16 cellular contexts compared by ENCODE assay signal in the genomic region with DNA sequence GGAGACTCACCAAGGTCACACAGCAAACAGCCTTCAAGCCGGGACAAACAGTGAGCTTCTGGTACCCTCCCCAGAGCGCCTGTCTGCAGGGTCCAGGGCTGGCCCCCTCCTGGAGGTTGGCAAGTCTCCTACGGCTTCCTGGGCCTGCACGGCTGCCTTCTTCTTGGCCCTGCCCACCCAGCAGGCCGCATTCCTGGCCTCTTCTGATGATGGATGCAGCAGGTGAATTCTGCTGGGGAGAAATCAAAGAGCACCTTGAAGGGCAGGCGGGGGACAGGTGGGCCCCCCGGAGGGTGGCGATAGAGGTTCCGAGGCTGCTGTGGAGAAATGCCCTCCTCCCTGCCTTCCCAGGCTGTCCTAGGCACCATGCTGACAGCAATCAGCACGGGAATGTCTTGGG. TPM values are rescaled to one million over a fixed set of nuclear protein-coding genes. Genes with fewer than 3 reads are reported as not detected.
DNase-seq lines count a peak whose midpoint lies in the region; ATAC-seq and TF ChIP-seq lines count a peak whose summit lies in the region.
"Had no signal": no experiment of that assay in that cellular context is flagged by ENCODE, and none has a peak within 500 bp of the region (broad histone marks: within the 10 kb centered on the region; RNA-seq: fewer than 3 reads in every experiment).

No MANE protein-coding gene starts in this region.

- H3K18ac ChIP-seq in H9 (ENCODE audit: insufficient read length, low read depth, low read length) = no peak overlapping the region

- H4K5ac ChIP-seq in H9 (ENCODE audit: insufficient read length, low read depth, low read length) = no peak overlapping the region

- H3K27ac Mint-ChIP-seq in H9 (no peak overlapping the region), endodermal cell (no peak overlapping the region), neural progenitor cell (no peak overlapping the region), immature natural killer cell (no peak overlapping the region)
- H3K27ac Mint-ChIP-seq in naive thymus-derived CD8-positive, alpha-beta T cell = no peak overlapping the region
- H3K27ac Mint-ChIP-seq: B cell; CD8-positive, alpha-beta T cell had no signal

- no peak overlapping the region for H4K91ac ChIP-seq in H9 (ENCODE audit: insufficient read length, low read depth, low read length)

- no peak overlapping the region for H3T11ph ChIP-seq in H9 (ENCODE audit: low read length)

- no peak for TF ChIP-seq POLR2A in vagina (IDR thresholded peaks at IDR 0.05)

- H3K27me3 ChIP-seq in H9 (ENCODE audit: insufficient read depth, low read length) (no peaks in the 10 kb centered on the region), endodermal cell (ENCODE audit: control insufficient read depth, insufficient read depth, low read length, poor library complexity, severe bottlenecking) (no peaks in the 10 kb centered on the region), neural progenitor cell (no peaks in the 10 kb centered on the region), vagina (no peaks in the 10 kb centered on the region)
- H3K27me3 ChIP-seq: BLaER1 treated with 17β-estradiol and CSF1 and Interleukin-3, amounts not matched to agents 10 nM and 100 nM had no signal

- H4K20me1 ChIP-seq in H9 (ENCODE audit: control insufficient read depth, insufficient read depth, insufficient read length) (no peaks in the 10 kb centered on the region), neural progenitor cell (ENCODE audit: low read depth) (no peaks in the 10 kb centered on the region)
- H4K20me1 ChIP-seq: BLaER1 treated with 17β-estradiol and CSF1 and Interleukin-3, amounts not matched to agents 10 nM and 100 nM had no signal

- H3K36me3 Mint-ChIP-seq in H9 (ENCODE audit: insufficient read depth in 1 of 3, low read depth in 3 of 3) = peaks cover 0 to 1% (median 0%) of the 10 kb centered on the region in 3 experiments; a peak in 3 of 7 replicates
- no peaks in the 10 kb centered on the region for H3K36me3 Mint-ChIP-seq in endodermal cell (ENCODE audit: low read depth)
- no peaks in the 10 kb centered on the region for H3K36me3 Mint-ChIP-seq in neural progenitor cell
- H3K36me3 Mint-ChIP-seq in immature natural killer cell = no peaks in the 10 kb centered on the region
- no peaks in the 10 kb centered on the region for H3K36me3 Mint-ChIP-seq in naive thymus-derived CD8-positive, alpha-beta T cell
- H3K36me3 Mint-ChIP-seq: CD8-positive, alpha-beta T cell had no signal

- H3K27ac ChIP-seq in H9 (ENCODE audit: insufficient read length, low read depth, low read length) (no peak overlapping the region), endodermal cell (ENCODE audit: low read depth, low read length) (no peak overlapping the region), neural progenitor cell (no peak overlapping the region), vagina (no peak overlapping the region)
- H3K27ac ChIP-seq: BLaER1 treated with 17β-estradiol and CSF1 and Interleukin-3, amounts not matched to agents 10 nM and 100 nM had no signal

- H3K4me3 ChIP-seq in endodermal cell (ENCODE audit: low read length) = no peak overlapping the region
- H3K4me3 ChIP-seq in neural progenitor cell = no peak overlapping the region
- no peak overlapping the region for H3K4me3 ChIP-seq in vagina
- H3K4me3 ChIP-seq: BLaER1 treated with 17β-estradiol and CSF1 and Interleukin-3, amounts not matched to agents 10 nM and 100 nM; HAP-1 had no signal

- H3K36me3 ChIP-seq in endodermal cell (ENCODE audit: control insufficient read depth, insufficient read depth, low read length) (no peaks in the 10 kb centered on the region), neural progenitor cell (no peaks in the 10 kb centered on the region), vagina (no peaks in the 10 kb centered on the region)
- H3K36me3 ChIP-seq: BLaER1 treated with 17β-estradiol and CSF1 and Interleukin-3, amounts not matched to agents 10 nM and 100 nM; HAP-1 had no signal

- H3K9ac ChIP-seq in H9 (ENCODE audit: extremely low read depth, insufficient read length, low read length) (no peak overlapping the region), endodermal cell (ENCODE audit: extremely low read depth, low read length, poor library complexity, severe bottlenecking) (no peak overlapping the region), neural progenitor cell (no peak overlapping the region)
- H3K9ac ChIP-seq: BLaER1 treated with 17β-estradiol and CSF1 and Interleukin-3, amounts not matched to agents 10 nM and 100 nM had no signal

- no peak overlapping the region for H2AK5ac ChIP-seq in H9 (ENCODE audit: insufficient read length, low read length)

- H2BK120ac ChIP-seq in H9 (ENCODE audit: low read depth, low read length, poor library complexity, severe bottlenecking) = no peak overlapping the region

- H2BK20ac ChIP-seq in H9 (ENCODE audit: low read depth, low read length, poor library complexity, severe bottlenecking) = no peak overlapping the region

- H4K8ac ChIP-seq in H9 (replicated peaks; ENCODE audit: insufficient read length, low read depth, low read length) = no peak overlapping the region

- H3K23ac ChIP-seq in H9 (ENCODE audit: insufficient read length, low read depth, low read length) = no peak overlapping the region

- no peaks in the 10 kb centered on the region for H3K9me3 ChIP-seq in H9 (ENCODE audit: control insufficient read depth, low read depth, low read length)
- no peaks in the 10 kb centered on the region for H3K9me3 ChIP-seq in endodermal cell (ENCODE audit: control insufficient read depth, low read length)
- no peaks in the 10 kb centered on the region for H3K9me3 ChIP-seq in neural progenitor cell (ENCODE audit: low read depth)
- no peaks in the 10 kb centered on the region for H3K9me3 ChIP-seq in vagina
- H3K9me3 ChIP-seq: BLaER1 treated with 17β-estradiol and CSF1 and Interleukin-3, amounts not matched to agents 10 nM and 100 nM; HAP-1 had no signal

- H3K27me3 Mint-ChIP-seq in H9 (ENCODE audit: low read depth) = peaks cover 2% of the 10 kb centered on the region
- peaks cover 8% of the 10 kb centered on the region for H3K27me3 Mint-ChIP-seq in endodermal cell (ENCODE audit: insufficient read depth)
- peaks cover 11% of the 10 kb centered on the region for H3K27me3 Mint-ChIP-seq in neural progenitor cell (ENCODE audit: insufficient read depth, low read depth)
- H3K27me3 Mint-ChIP-seq in immature natural killer cell (ENCODE audit: low read depth in 3 of 3) = no peaks in the 10 kb centered on the region
- peaks cover 0 to 5% (median 4%) of the 10 kb centered on the region in 5 donors for H3K27me3 Mint-ChIP-seq in naive thymus-derived CD8-positive, alpha-beta T cell

- H3K9me3 Mint-ChIP-seq in H9 (peaks cover 0 to under 1% of the 10 kb centered on the region in 2 experiments; a peak in 2 of 5 replicates), endodermal cell (no peaks in the 10 kb centered on the region), neural progenitor cell (no peaks in the 10 kb centered on the region), immature natural killer cell (no peaks in the 10 kb centered on the region)
- no peaks in the 10 kb centered on the region for H3K9me3 Mint-ChIP-seq in naive thymus-derived CD8-positive, alpha-beta T cell
- H3K9me3 Mint-ChIP-seq: CD8-positive, alpha-beta T cell had no signal

- intact Hi-C loops in vagina (cut with DNase I) = loop anchor here (10.0 kb wide), 1 partner anchor 451 kb away; no protein-coding TSS in a partner anchor

- H3K4me2 ChIP-seq in H9 (ENCODE audit: insufficient read depth, insufficient read length, low read length) (no peak overlapping the region), neural progenitor cell (peak overlapping the region; percentile 29)
- H3K4me2 ChIP-seq: BLaER1 treated with 17β-estradiol and CSF1 and Interleukin-3, amounts not matched to agents 10 nM and 100 nM had no signal

- DNase-seq in H9 = peak; percentile 55
- peak; percentile 80 for DNase-seq in endodermal cell
- DNase-seq in neural progenitor cell (ENCODE audit: low spot score) = peak; percentile 20
- DNase-seq in immature natural killer cell = no peak
- DNase-seq in vagina (ENCODE audit: extremely low spot score in 2 of 2) = no peak
- DNase-seq in amniotic stem cell (lab: John Stamatoyannopoulos, UW) = no peak
- DNase-seq in naive thymus-derived CD8-positive, alpha-beta T cell = no peak
- DNase-seq: Calu3; CD8-positive, alpha-beta T cell; DMS79 treated with DMSO at 0.1 percent for 48 hours; GF-D8 had no signal

- no peak overlapping the region for H2BK15ac ChIP-seq in H9 (ENCODE audit: low read depth, low read length)

- H3K23me2 ChIP-seq in H9 (ENCODE audit: insufficient read length, low read depth, low read length, poor library complexity, severe bottlenecking) = peaks cover 5% of the 10 kb centered on the region

- H3K79me2 ChIP-seq in H9 (ENCODE audit: insufficient read depth, low read length) (no peaks in the 10 kb centered on the region; the same call in 1 of the 2 replicates), neural progenitor cell (ENCODE audit: low read depth) (no peaks in the 10 kb centered on the region)

- TF ChIP-seq CTCF in H9 (conservative IDR thresholded peaks at IDR 0.05) (no peak), endodermal cell (conservative IDR thresholded peaks at IDR 0.05) (no peak), neural progenitor cell (IDR thresholded peaks at IDR 0.05) (no peak), vagina (IDR thresholded peaks at IDR 0.05) (no peak)

- H2BK5ac ChIP-seq in H9 (ENCODE audit: insufficient read length, low read length) = no peak overlapping the region

- H3F3A ChIP-seq in neural progenitor cell (ENCODE audit: low read depth) = no peaks in the 10 kb centered on the region

- H2AFZ ChIP-seq in H9 (ENCODE audit: low read length) (no peak overlapping the region), neural progenitor cell (replicated peaks) (no peak overlapping the region)

- ATAC-seq in naive thymus-derived CD8-positive, alpha-beta T cell = no peak
- ATAC-seq: CD8-positive, alpha-beta T cell had no signal

- H2BK12ac ChIP-seq in H9 (ENCODE audit: insufficient read length, low read depth, low read length) = no peak overlapping the region

- H3K79me1 ChIP-seq in H9 (ENCODE audit: insufficient read depth, low read depth, low read length, poor library complexity, severe bottlenecking) = no peaks in the 10 kb centered on the region

- no peak overlapping the region for H3K14ac ChIP-seq in H9 (ENCODE audit: insufficient read depth, low read length)

- no peak overlapping the region for H3K4me3 Mint-ChIP-seq in H9
- H3K4me3 Mint-ChIP-seq in endodermal cell = no peak overlapping the region
- no peak overlapping the region for H3K4me3 Mint-ChIP-seq in neural progenitor cell
- no peak overlapping the region for H3K4me3 Mint-ChIP-seq in immature natural killer cell
- no peak overlapping the region for H3K4me3 Mint-ChIP-seq in naive thymus-derived CD8-positive, alpha-beta T cell
- H3K4me3 Mint-ChIP-seq: CD8-positive, alpha-beta T cell had no signal

- no peak overlapping the region for H3K56ac ChIP-seq in H9 (ENCODE audit: insufficient read length, low read depth, low read length)

- H3K4me1 ChIP-seq in H9 (ENCODE audit: insufficient read depth, low read length) (no peaks in the 10 kb centered on the region; the same call in 1 of the 2 replicates), endodermal cell (ENCODE audit: control insufficient read depth, insufficient read depth, low read length) (no peaks in the 10 kb centered on the region), neural progenitor cell (peaks cover 16% of the 10 kb centered on the region), vagina (peaks cover 7% of the 10 kb centered on the region)

- POLR2A ChIA-PET in naive thymus-derived CD8-positive, alpha-beta T cell (lab: Charles Lee) = interaction anchor here (4.3 to 6.6 kb wide), 2 partner anchors 75 to 88 kb away, joined by 30 to 89 read pairs; partner anchors contain the start of gene LYRM9

- no peak overlapping the region for H3K4ac ChIP-seq in H9 (ENCODE audit: low read depth, low read length)

- H3K4me1 Mint-ChIP-seq in H9 (peaks cover 16 to 26% of the 10 kb centered on the region in 2 experiments), endodermal cell (peaks cover 20% of the 10 kb centered on the region), neural progenitor cell (peaks cover 31% of the 10 kb centered on the region), immature natural killer cell (peaks cover 20 to 22% of the 10 kb centered on the region in 2 donors)
- peaks cover 10 to 31% (median 26%) of the 10 kb centered on the region in 4 donors for H3K4me1 Mint-ChIP-seq in naive thymus-derived CD8-positive, alpha-beta T cell

- no CpG with 5 or more reads among the region's 10 CpGs for WGBS in H9 (ENCODE audit: extremely low coverage, insufficient read length, low lambda C conversion rate)
- 51 to 67% methylated on average over 4 to 10 of the region's 10 CpGs for WGBS in endodermal cell (ENCODE audit: insufficient coverage in 1 of 2, insufficient read length in 1 of 2), 2 experiments

RNA-seq across cellular contexts. Expression of gene NOS2, which starts 3.8 kb away (rescaled TPM):
- 0.35 and 0.59 TPM in 2 replicates for total RNA-seq in H9 (2021)
- total RNA-seq in endodermal cell = under 1 TPM; 0.26 to 0.62 TPM
- polyA plus RNA-seq in endodermal cell (2013, experiment 1 of 2) = 9.1 TPM
- 6.7 TPM for polyA plus RNA-seq in endodermal cell (2013, experiment 2 of 2)
- 26.6 and 39.7 TPM in 2 replicates for total RNA-seq in neural progenitor cell (ENCODE audit: low replicate concordance)
- polyA plus RNA-seq in immature natural killer cell = not detected
- not detected for total RNA-seq in vagina
- under 1 TPM; 0.41 to 0.42 TPM for total RNA-seq in naive thymus-derived CD8-positive, alpha-beta T cell
- polyA plus RNA-seq in naive thymus-derived CD8-positive, alpha-beta T cell = under 1 TPM in 1 of 3 donors, not detected in 2; 0.23 TPM
- total RNA-seq: A172, Calu3, HT-29 had no signal

Comparison
In these comparisons a context has a peak if more than half of its experiments do, and no peak if none do; other contexts are left out.
1. DNase-seq: peak in H9 (single experiment), endodermal cell (single experiment) and neural progenitor cell (single experiment); none in immature natural killer cell (0 of 3), vagina (0 of 2), amniotic stem cell (single experiment) and naive thymus-derived CD8-positive, alpha-beta T cell (0 of 10).
2. RNA of gene NOS2, which starts 3.8 kb away (total RNA-seq): 26.6 to 39.7 TPM in neural progenitor cell; 0.26 to 0.62 TPM in endodermal cell, 0.41 to 0.42 TPM in naive thymus-derived CD8-positive, alpha-beta T cell, 0.35 to 0.59 TPM in H9 and not detected in vagina (single experiment); every median in the first group is over 10 times any median in the second.